In genomic region chr1:63784083-63784482, GRCh38 we compare ENCODE assay signal across 30 cellular contexts. TPM values are rescaled to one million over a fixed set of nuclear protein-coding genes. Genes with fewer than 3 reads are reported as not detected.
"Had no signal": no experiment of that assay in that cellular context is flagged by ENCODE, and none has a peak within 500 bp of the region (broad histone marks: within the 10 kb centered on the region; RNA-seq: fewer than 3 reads in every experiment).

No MANE protein-coding gene starts in this region.

- H3K27ac ChIP-seq: gastroesophageal sphincter, lower lobe of right lung, prostate gland, tibial nerve, VCaP had no signal

- H3K36me3 ChIP-seq: ascending aorta, gastroesophageal sphincter, lower lobe of right lung, prostate gland, tibial nerve had no signal

- H3K27ac Mint-ChIP-seq: activated CD4-positive, alpha-beta memory T cell treated with anti-CD3 and anti-CD28 coated beads for 36 hours; activated naive CD4-positive, alpha-beta T cell treated with anti-CD3 and anti-CD28 coated beads for 36 hours; activated naive CD8-positive, alpha-beta T cell treated with anti-CD3 and anti-CD28 coated beads, Interleukin-2, amount 10 ng/mL, durations not matched to agents 7 days and 5 days; activated T-helper 1 cell treated with anti-CD3 and anti-CD28 coated beads, Interleukin-12 subunit alpha, Interleukin-12 subunit beta, Interleukin-2, Interleukin-4 antibody, amounts not matched to agents 30 ng/mL and 10 ng/mL and 1 ng/mL, durations not matched to agents 14 hours and 24 hours and 36 hours; effector memory CD8-positive, alpha-beta T cell; natural killer cell treated with Interleukin-12 subunit alpha and Interleukin-12 subunit beta and Interleukin-15 and Interleukin-18, amount 100 ng/mL, for 72 hours; T-helper 1 cell treated with Interleukin-12 subunit alpha and Interleukin-12 subunit beta and Interleukin-4 antibody, amounts not matched to agents 30 μg/mL and 1 μg/mL, for 36 hours had no signal

- H3K4me2 ChIP-seq: smooth muscle cell had no signal

- H3K36me3 Mint-ChIP-seq: activated CD4-positive, alpha-beta memory T cell treated with anti-CD3 and anti-CD28 coated beads for 36 hours; activated naive CD8-positive, alpha-beta T cell treated with anti-CD3 and anti-CD28 coated beads, Interleukin-2, amount 10 ng/mL, durations not matched to agents 7 days and 5 days; brain; natural killer cell treated with Interleukin-12 subunit alpha and Interleukin-12 subunit beta and Interleukin-15 and Interleukin-18, amount 100 ng/mL, for 72 hours had no signal

- ATAC-seq: activated CD4-positive, CD25-positive, alpha-beta regulatory T cell treated with anti-CD3 and anti-CD28 coated beads, Interleukin-2, amount 50 U/mL, for 24 hours; effector memory CD8-positive, alpha-beta T cell; gastroesophageal sphincter; lower lobe of right lung; natural killer cell treated with Interleukin-12 subunit alpha and Interleukin-12 subunit beta and Interleukin-15 and Interleukin-18, amount 100 ng/mL, for 72 hours had no signal

- H3K4me1 ChIP-seq: prostate gland had no signal

- FAIRE-seq: TTC549 had no signal

- H3K4me3 ChIP-seq: ascending aorta, gastroesophageal sphincter, lower lobe of right lung, prostate gland, smooth muscle cell, tibial nerve had no signal

- H3K27me3 Mint-ChIP-seq: brain had no signal

- H3K4me1 Mint-ChIP-seq: activated naive CD8-positive, alpha-beta T cell treated with anti-CD3 and anti-CD28 coated beads, Interleukin-2, amount 10 ng/mL, durations not matched to agents 7 days and 5 days had no signal

- H3K27me3 ChIP-seq: ascending aorta, gastroesophageal sphincter, tibial nerve had no signal

- H3K9me3 ChIP-seq: ascending aorta, gastroesophageal sphincter, lower lobe of right lung, prostate gland, tibial nerve had no signal

- H3K9me3 Mint-ChIP-seq: activated CD4-positive, alpha-beta memory T cell treated with anti-CD3 and anti-CD28 coated beads for 36 hours; activated naive CD4-positive, alpha-beta T cell treated with anti-CD3 and anti-CD28 coated beads for 36 hours; activated naive CD8-positive, alpha-beta T cell treated with anti-CD3 and anti-CD28 coated beads, Interleukin-2, amount 10 ng/mL, durations not matched to agents 7 days and 5 days; activated T-helper 1 cell treated with anti-CD3 and anti-CD28 coated beads, Interleukin-12 subunit alpha, Interleukin-12 subunit beta, Interleukin-2, Interleukin-4 antibody, amounts not matched to agents 30 ng/mL and 10 ng/mL and 1 ng/mL, durations not matched to agents 14 hours and 24 hours and 36 hours; brain; effector memory CD8-positive, alpha-beta T cell; natural killer cell treated with Interleukin-12 subunit alpha and Interleukin-12 subunit beta and Interleukin-15 and Interleukin-18, amount 100 ng/mL, for 72 hours; T-helper 1 cell treated with Interleukin-12 subunit alpha and Interleukin-12 subunit beta and Interleukin-4 antibody, amounts not matched to agents 30 μg/mL and 1 μg/mL, for 36 hours had no signal

- DNase-seq: activated CD4-positive, alpha-beta memory T cell treated with anti-CD3 and anti-CD28 coated beads for 36 hours; activated CD4-positive, alpha-beta T cell treated with anti-CD3 and anti-CD28 coated beads for 48 hours; activated CD8-positive, alpha-beta memory T cell treated with anti-CD3 and anti-CD28 coated beads, Interleukin-2, amount 50 U/mL, for 4 hours; activated effector memory CD4-positive, alpha-beta T cell treated with anti-CD3 and anti-CD28 coated beads, Interleukin-2, amount 50 U/mL, for 16 hours; activated naive CD4-positive, alpha-beta T cell treated with anti-CD3 and anti-CD28 coated beads for 36 hours; activated naive CD8-positive, alpha-beta T cell treated with anti-CD3 and anti-CD28 coated beads, Interleukin-2, amount 10 ng/mL, durations not matched to agents 7 days and 5 days; activated T-cell treated with anti-CD3 and anti-CD28 coated beads, Interleukin-2, amount 50 U/mL, for 1 hour; cortex of kidney; effector memory CD8-positive, alpha-beta T cell; erythroblast; hippocampal formation; lower lobe of right lung; mesenchymal stem cell; retina; stimulated activated CD4-positive, alpha-beta T cell treated with anti-CD3 and anti-CD28 coated beads, Interleukin-1b, Interleukin-23, amount 100 ng/mL, for 48 hours; stimulated activated naive CD4-positive, alpha-beta T cell; T-helper 9 cell had no signal

- H3K4me3 Mint-ChIP-seq: activated CD4-positive, alpha-beta memory T cell treated with anti-CD3 and anti-CD28 coated beads for 36 hours; activated naive CD4-positive, alpha-beta T cell treated with anti-CD3 and anti-CD28 coated beads for 36 hours; activated naive CD8-positive, alpha-beta T cell treated with anti-CD3 and anti-CD28 coated beads, Interleukin-2, amount 10 ng/mL, durations not matched to agents 7 days and 5 days; activated T-helper 1 cell treated with anti-CD3 and anti-CD28 coated beads, Interleukin-12 subunit alpha, Interleukin-12 subunit beta, Interleukin-2, Interleukin-4 antibody, amounts not matched to agents 30 ng/mL and 10 ng/mL and 1 ng/mL, durations not matched to agents 14 hours and 24 hours and 36 hours; brain; effector memory CD8-positive, alpha-beta T cell; natural killer cell treated with Interleukin-12 subunit alpha and Interleukin-12 subunit beta and Interleukin-15 and Interleukin-18, amount 100 ng/mL, for 72 hours; T-helper 1 cell treated with Interleukin-12 subunit alpha and Interleukin-12 subunit beta and Interleukin-4 antibody, amounts not matched to agents 30 μg/mL and 1 μg/mL, for 36 hours had no signal

RNA-seq across cellular contexts. Expression of gene ROR1, which starts 10.3 kb away (rescaled TPM):
- total RNA-seq: activated CD8-positive, alpha-beta memory T cell treated with anti-CD3 and anti-CD28 coated beads for 36 hours; activated naive CD8-positive, alpha-beta T cell treated with anti-CD3 and anti-CD28 coated beads, Interleukin-2, amount 10 ng/mL, durations not matched to agents 7 days and 5 days; activated T-helper 1 cell treated with anti-CD3 and anti-CD28 coated beads, Interleukin-12 subunit alpha, Interleukin-12 subunit beta, Interleukin-2, Interleukin-4 antibody, amounts not matched to agents 30 ng/mL and 10 ng/mL and 1 ng/mL, durations not matched to agents 14 hours and 24 hours and 36 hours had no signal
